22 cellular contexts compared by ENCODE assay signal in the genomic region with DNA sequence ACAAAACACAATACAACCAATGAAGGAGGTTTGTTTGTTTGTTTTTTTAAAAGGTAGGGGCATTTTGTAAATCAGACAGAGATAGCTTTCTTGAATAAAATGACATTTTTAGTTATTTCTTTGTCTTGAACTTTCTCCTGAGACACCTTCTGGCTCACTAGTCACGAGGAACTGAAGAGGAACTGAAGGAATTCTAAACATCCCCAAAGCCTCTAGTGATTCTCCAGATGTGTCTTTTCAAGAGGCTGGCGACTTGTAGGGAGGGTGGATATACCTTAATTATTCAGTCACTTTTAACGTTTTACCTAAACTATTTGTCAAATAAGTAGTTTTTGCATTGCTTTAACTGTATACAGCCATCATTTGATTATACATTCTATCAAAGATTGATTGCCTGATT.
DNase-seq lines count a peak whose midpoint lies in the region; FAIRE-seq and TF ChIP-seq lines count a peak whose summit lies in the region.
"Had no signal": no experiment of that assay in that cellular context is flagged by ENCODE, and none has a peak within 500 bp of the region (broad histone marks: within the 10 kb centered on the region; RNA-seq: fewer than 3 reads in every experiment).

No MANE protein-coding gene starts in this region.

- intact Hi-C loops in activated naive CD4-positive, alpha-beta T cell treated with anti-CD3 and anti-CD28 coated beads for 36 hours (cut with micrococcal nuclease), result no loop called here
- intact Hi-C loops in MCF 10A (cut with micrococcal nuclease), result no loop called here

- H3K56ac ChIP-seq in H1 (replicated peaks; ENCODE audit: insufficient read length, low read depth, low read length), result no peak overlapping the region

- no peak for TF ChIP-seq EP300 in H1 (IDR thresholded peaks at IDR 0.05; ENCODE audit: borderline replicate concordance in 1 of 2, low read depth in 2 of 2, low read length in 2 of 2)

- H3K27ac Mint-ChIP-seq in nephron (peak overlapping the region; percentile 5 to 86 (median 67)), MCF 10A (ENCODE audit: low read depth, unreplicated experiment) (no peak overlapping the region)
- H3K27ac Mint-ChIP-seq in activated naive CD4-positive, alpha-beta T cell treated with anti-CD3 and anti-CD28 coated beads for 36 hours, result no peak overlapping the region
- H3K27ac Mint-ChIP-seq: B cell, CD14-positive monocyte had no signal

- H3K4me1 Mint-ChIP-seq in nephron, result no peaks in the 10 kb centered on the region
- H3K4me1 Mint-ChIP-seq in activated naive CD4-positive, alpha-beta T cell treated with anti-CD3 and anti-CD28 coated beads for 36 hours (ENCODE audit: low read depth), result no peaks in the 10 kb centered on the region
- H3K4me1 Mint-ChIP-seq in MCF 10A (ENCODE audit: insufficient read depth, unreplicated experiment), result no peaks in the 10 kb centered on the region
- H3K4me1 Mint-ChIP-seq: B cell, CD14-positive monocyte had no signal

- no peak overlapping the region for H2BK120ac ChIP-seq in H1 (replicated peaks; ENCODE audit: low read depth, low read length)

- H3K36me3 ChIP-seq in HUES64 (ENCODE audit: insufficient read depth, low read length), result no peaks in the 10 kb centered on the region
- no peaks in the 10 kb centered on the region for H3K36me3 ChIP-seq in H1 (ENCODE audit: control insufficient read depth in 2 of 4, insufficient read depth in 4 of 4, low read length in 3 of 4)
- no peaks in the 10 kb centered on the region for H3K36me3 ChIP-seq in iPS-18a (ENCODE audit: control insufficient read depth, low read depth, low read length)
- H3K36me3 ChIP-seq: HAP-1 had no signal

- H4K8ac ChIP-seq in H1 (ENCODE audit: extremely low read depth, insufficient read depth, low read length), result no peak overlapping the region

- no peaks in the 10 kb centered on the region for H3K36me3 Mint-ChIP-seq in nephron (ENCODE audit: low read depth)
- H3K36me3 Mint-ChIP-seq in activated naive CD4-positive, alpha-beta T cell treated with anti-CD3 and anti-CD28 coated beads for 36 hours (ENCODE audit: low read depth), result no peaks in the 10 kb centered on the region
- no peaks in the 10 kb centered on the region for H3K36me3 Mint-ChIP-seq in MCF 10A (ENCODE audit: insufficient read depth, unreplicated experiment)
- H3K36me3 Mint-ChIP-seq: CD14-positive monocyte had no signal

- DNase-seq in H1 (ENCODE audit: low read depth in 1 of 2, low spot score in 2 of 2), result no peak
- DNase-seq in epidermal melanocyte (ENCODE audit: insufficient read length, low spot score), result no peak
- DNase-seq in NCI-H1048 (lab: John Stamatoyannopoulos, UW), result no peak
- no peak for DNase-seq in activated naive CD4-positive, alpha-beta T cell treated with anti-CD3 and anti-CD28 coated beads for 36 hours
- no peak for DNase-seq in MCF 10A (ENCODE audit: unreplicated experiment)
- DNase-seq: EL, GF-D8, IMR-90, NCI-H1105 treated with DMSO at 0.1 percent for 48 hours, NCI-H2029 treated with DMSO at 0.1 percent for 48 hours, NCI-H524 treated with DMSO at 0.1 percent for 48 hours, OCI-M1, Right ventricle myocardium superior had no signal

- H3K79me1 ChIP-seq in H1 (ENCODE audit: low read depth, low read length), result no peaks in the 10 kb centered on the region

- no peak overlapping the region for H3K4ac ChIP-seq in H1 (replicated peaks; ENCODE audit: insufficient read length, low read depth, low read length)

- H3K14ac ChIP-seq in H1 (ENCODE audit: insufficient read length), result no peak overlapping the region

- POLR2A ChIA-PET in H1 (lab: Charles Lee; ENCODE audit: partially characterized antibody) (no interaction called here), MCF 10A (lab: Yijun Ruan, JAX) (no interaction called here)

- no peak overlapping the region for H4K91ac ChIP-seq in H1 (replicated peaks; ENCODE audit: insufficient read length, low read length)

- no TSS peak for BruUV-seq in MCF 10A (replicated peaks; lab: Mats Ljungman, UMichigan)

- peak overlapping the region; percentile 32; the same call in 1 of the 2 replicates for H3K27ac ChIP-seq in HUES64 (ENCODE audit: low read depth, low read length)
- no peak overlapping the region for H3K27ac ChIP-seq in H1 (ENCODE audit: low read depth, low read length)
- H3K27ac ChIP-seq in iPS-18a (ENCODE audit: low read length), result peak overlapping the region; percentile 14
- H3K27ac ChIP-seq: A549, KMS-11 had no signal

- H3K27me3 ChIP-seq in HUES64 (ENCODE audit: insufficient read depth, low read length) (no peaks in the 10 kb centered on the region), H1 (replicated peaks in 1 of 4; ENCODE audit: control insufficient read depth in 3 of 4, extremely low read depth in 1 of 4, insufficient read depth in 3 of 4, low read length in 3 of 4) (no peaks in the 10 kb centered on the region), iPS-18a (ENCODE audit: control insufficient read depth, insufficient read depth, low read length) (no peaks in the 10 kb centered on the region)

- no peak overlapping the region for H2BK15ac ChIP-seq in H1 (ENCODE audit: low read length)

- no peak overlapping the region for H3K4me3 Mint-ChIP-seq in nephron
- H3K4me3 Mint-ChIP-seq in activated naive CD4-positive, alpha-beta T cell treated with anti-CD3 and anti-CD28 coated beads for 36 hours, result no peak overlapping the region
- H3K4me3 Mint-ChIP-seq in MCF 10A (ENCODE audit: unreplicated experiment), result no peak overlapping the region
- H3K4me3 Mint-ChIP-seq: B cell, CD14-positive monocyte had no signal

- peaks cover 15% of the 10 kb centered on the region; the same call in 1 of the 2 replicates for H3K9me3 ChIP-seq in HUES64 (ENCODE audit: insufficient read depth, low read depth, low read length)
- H3K9me3 ChIP-seq in H1 (ENCODE audit: insufficient read depth in 2 of 2, low read depth in 1 of 2, low read length in 1 of 2), result peaks cover 2 to 7% of the 10 kb centered on the region in 2 experiments; a peak in 2 of 4 replicates
- no peaks in the 10 kb centered on the region for H3K9me3 ChIP-seq in iPS-18a (ENCODE audit: control insufficient read depth, low read depth, low read length)
- H3K9me3 ChIP-seq: A549, HAP-1 had no signal

- FAIRE-seq in H1 (lab: Jason Lieb, UNC), result no peak
- FAIRE-seq: A549, HTR-8/SVneo had no signal

- CTCF ChIA-PET in H1 (lab: Charles Lee; ENCODE audit: partially characterized antibody), result interaction anchor here (1.0 to 1.9 kb wide), 4 partner anchors 12 to 33 kb away, joined by 3 to 10 read pairs (median 4); no protein-coding TSS in a partner anchor
- CTCF ChIA-PET in activated naive CD4-positive, alpha-beta T cell treated with anti-CD3 and anti-CD28 coated beads for 36 hours (lab: Charles Lee), result no interaction called here
- CTCF ChIA-PET in MCF 10A (lab: Yijun Ruan, JAX), result interaction anchor here (0.6 to 1.4 kb wide), 3 partner anchors 10 to 736 kb away, joined by 3 read pairs; no protein-coding TSS in a partner anchor

- H3K4me1 ChIP-seq in HUES64 (ENCODE audit: insufficient read depth, low read length) (peaks cover 9% of the 10 kb centered on the region), H1 (replicated peaks in 1 of 4; ENCODE audit: control insufficient read depth in 3 of 4, insufficient read depth in 4 of 4, low read length in 3 of 4) (peaks cover 0 to 2% (median 0%) of the 10 kb centered on the region in 4 experiments; a peak in 1 of 7 replicates), iPS-18a (ENCODE audit: control insufficient read depth, low read depth, low read length) (peaks cover 12% of the 10 kb centered on the region)
- H3K4me1 ChIP-seq: A549, HAP-1 had no signal

- H3K9ac ChIP-seq in HUES64 (ENCODE audit: low read depth, low read length), result 0 out of 2 replicates have a peak overlapping the region, but pooled peaks have one; percentile 15
- H3K9ac ChIP-seq in H1 (replicated peaks in 1 of 4; ENCODE audit: extremely low read depth in 1 of 4, low read depth in 3 of 4, low read length in 3 of 4), result no peak overlapping the region
- no peak overlapping the region for H3K9ac ChIP-seq in iPS-18a (ENCODE audit: low read length)
- H3K9ac ChIP-seq: KMS-11 had no signal

- H3K18ac ChIP-seq in H1 (ENCODE audit: extremely low read depth, low read length), result no peak overlapping the region

- no peak overlapping the region for H2BK20ac ChIP-seq in H1 (ENCODE audit: low read length)

- no peak overlapping the region for H3K4me2 ChIP-seq in H1 (ENCODE audit: insufficient read depth in 1 of 2, low read depth in 2 of 2, low read length in 2 of 2)
- H3K4me2 ChIP-seq: A549, KMS-11 had no signal

- no peak for TF ChIP-seq POLR2A in H1 (IDR thresholded peaks at IDR 0.05; ENCODE audit: control extremely low read depth in 1 of 2, low read depth in 2 of 2, low read length in 2 of 2)

- H2AFZ ChIP-seq in H1 (ENCODE audit: low read length), result 0 out of 2 replicates have a peak overlapping the region, but pooled peaks have one; percentile 22

- TF ChIP-seq CTCF in H1 (IDR thresholded peaks at IDR 0.05; ENCODE audit: control extremely low read depth in 1 of 3, insufficient read depth in 1 of 3, low read depth in 1 of 3, low read length in 3 of 3) (no peak), nephron (IDR thresholded peaks at IDR 0.05; ENCODE audit: unreplicated experiment in 3 of 3) (no peak), MCF 10A (IDR thresholded peaks at IDR 0.05; ENCODE audit: unreplicated experiment) (no peak)

- H2BK5ac ChIP-seq in H1 (ENCODE audit: low read depth, low read length), result no peak overlapping the region

- 60% methylated on average over 1 of the region's 3 CpGs for WGBS in HUES64
- 58% methylated on average over 3 of the region's 3 CpGs; no CpG with 5 or more reads in 1 of the 2 experiments for WGBS in H1 (ENCODE audit: extremely low coverage in 1 of 2, insufficient coverage in 1 of 2, insufficient read length in 1 of 2, insufficient replicate concordance in 2 of 2, low coverage in 1 of 2, low lambda C conversion rate in 2 of 2, missing lambda C conversion rate in 1 of 2), 2 experiments

- no peak overlapping the region for H2BK12ac ChIP-seq in H1 (ENCODE audit: low read depth, low read length)

- no peaks in the 10 kb centered on the region for H3K23me2 ChIP-seq in H1 (ENCODE audit: low read depth, low read length)

- no peak overlapping the region for H2AK5ac ChIP-seq in H1 (ENCODE audit: low read depth, low read length)

- TF ChIP-seq RAD21 in H1 (IDR thresholded peaks at IDR 0.05 in 1 of 2, conservative IDR thresholded peaks at IDR 0.05 in 1 of 2; ENCODE audit: low read depth in 2 of 2, low read length in 2 of 2), result no peak

- no peaks in the 10 kb centered on the region for H3K79me2 ChIP-seq in H1 (ENCODE audit: control insufficient read depth in 1 of 2, insufficient read depth in 2 of 2, low read length in 2 of 2)

- no peak overlapping the region for H4K5ac ChIP-seq in H1 (ENCODE audit: insufficient read length, low read depth, low read length)

- H3K9me3 Mint-ChIP-seq in nephron (peaks cover 6% of the 10 kb centered on the region), MCF 10A (ENCODE audit: unreplicated experiment) (no peaks in the 10 kb centered on the region)
- H3K9me3 Mint-ChIP-seq in activated naive CD4-positive, alpha-beta T cell treated with anti-CD3 and anti-CD28 coated beads for 36 hours, result peaks cover 4% of the 10 kb centered on the region

- no peak overlapping the region for H3K4me3 ChIP-seq in HUES64 (ENCODE audit: low read length)
- no peak overlapping the region for H3K4me3 ChIP-seq in H1 (ENCODE audit: extremely low read depth in 1 of 4, insufficient read depth in 2 of 4, low read depth in 3 of 4, low read length in 4 of 4)
- H3K4me3 ChIP-seq in iPS-18a (ENCODE audit: low read length), result no peak overlapping the region
- H3K4me3 ChIP-seq: A549, HAP-1 had no signal

- H3K27me3 Mint-ChIP-seq in nephron (ENCODE audit: low read depth) (no peaks in the 10 kb centered on the region), MCF 10A (ENCODE audit: insufficient read depth, unreplicated experiment) (no peaks in the 10 kb centered on the region)
- H3K27me3 Mint-ChIP-seq in activated naive CD4-positive, alpha-beta T cell treated with anti-CD3 and anti-CD28 coated beads for 36 hours (ENCODE audit: low read depth), result no peaks in the 10 kb centered on the region
- H3K27me3 Mint-ChIP-seq: B cell had no signal

- H4K20me1 ChIP-seq in H1 (replicated peaks in 1 of 2; ENCODE audit: control insufficient read depth in 1 of 2, insufficient read depth in 2 of 2, low read length in 2 of 2), result no peaks in the 10 kb centered on the region

- no peak overlapping the region for H3K23ac ChIP-seq in H1 (ENCODE audit: insufficient read length)

Comparison
In these comparisons a context has a peak if more than half of its experiments do, and no peak if none do; other contexts are left out.
1. H3K27ac Mint-ChIP-seq: peak in nephron (3 of 3); none in activated naive CD4-positive, alpha-beta T cell treated with anti-CD3 and anti-CD28 coated beads for 36 hours (single experiment) and MCF 10A (single experiment).